Comparison of ENCODE assay signal across 8 cellular contexts in the genomic region with DNA sequence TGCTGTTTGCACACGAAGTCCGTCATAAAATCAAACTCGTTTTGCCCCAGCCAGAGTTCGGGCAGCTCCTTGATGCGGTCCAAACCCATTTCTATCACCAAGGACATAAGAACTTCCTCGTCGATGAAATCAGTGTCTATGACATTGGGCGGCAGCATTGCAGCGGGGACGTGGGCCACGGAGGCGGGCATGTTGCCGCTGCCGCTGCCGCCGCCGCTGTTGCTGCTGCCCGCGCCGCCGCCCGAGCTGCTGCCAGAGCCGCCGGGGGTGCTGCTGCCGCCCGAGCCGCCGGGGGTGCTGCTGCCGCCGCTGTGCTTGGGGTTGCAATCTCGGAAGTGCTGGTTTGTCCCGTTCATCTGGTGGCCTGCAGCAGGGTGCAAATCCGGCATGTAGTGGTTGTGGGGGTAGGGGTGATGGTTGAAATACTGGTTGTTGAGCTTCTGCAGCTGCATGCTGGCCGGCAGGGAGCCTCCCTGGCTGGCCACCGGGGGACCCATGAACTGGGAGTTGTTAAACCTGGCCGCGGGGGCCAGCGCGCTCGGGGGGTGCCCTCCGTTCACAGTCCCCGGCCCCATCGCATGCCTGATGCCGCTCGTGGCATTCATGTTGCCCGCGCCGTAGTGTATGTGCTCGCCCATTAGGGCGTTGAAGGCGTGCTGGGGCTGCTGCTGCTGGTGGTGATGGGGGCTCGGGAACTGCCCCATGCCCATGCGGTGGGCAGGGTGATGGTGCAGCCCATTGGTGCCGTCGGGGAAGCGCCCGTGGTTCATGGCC. TPM values are rescaled to one million over a fixed set of nuclear protein-coding genes. Genes with fewer than 3 reads are reported as not detected.
DNase-seq lines count a peak whose midpoint lies in the region; ATAC-seq and TF ChIP-seq lines count a peak whose summit lies in the region.

No MANE protein-coding gene starts in this region.

- H3K27ac Mint-ChIP-seq in immature natural killer cell: peak overlapping the region; percentile 93 to 99 (median 96)

- no peaks in the 10 kb centered on the region for H3K9me3 Mint-ChIP-seq in immature natural killer cell

- no peaks in the 10 kb centered on the region for H3K36me3 ChIP-seq in MM.1S (replicated peaks; ENCODE audit: insufficient read depth, low read length)
- H3K36me3 ChIP-seq in brain microvascular endothelial cell (replicated peaks): peaks cover 21% of the 10 kb centered on the region

- peaks cover 0 to 5% (median 4%) of the 10 kb centered on the region in 3 donors for H3K36me3 Mint-ChIP-seq in immature natural killer cell

- H3K4me3 ChIP-seq in MM.1S (ENCODE audit: low read length) (peak overlapping the region; percentile 98), brain microvascular endothelial cell (ENCODE audit: low read depth, low read length) (peak overlapping the region; percentile 96)

- H4K20me1 ChIP-seq in MM.1S (ENCODE audit: insufficient read depth, low read length): no peaks in the 10 kb centered on the region; the same call in 1 of the 2 replicates

- H3K4me3 Mint-ChIP-seq in immature natural killer cell: peak overlapping the region; percentile 97 to 99 (median 98)

- peak overlapping the region; percentile 98 for H3K4me2 ChIP-seq in MM.1S (ENCODE audit: low read depth, low read length)

- peaks cover 46 to 64% of the 10 kb centered on the region in 2 donors for H3K4me1 Mint-ChIP-seq in immature natural killer cell

- H3K9me2 ChIP-seq in MM.1S (replicated peaks; ENCODE audit: insufficient read depth, low read length): no peaks in the 10 kb centered on the region

- peak; percentile 23; the same call in 1 of the 2 replicates for TF ChIP-seq CTCF in MM.1S (IDR thresholded peaks at IDR 0.05; ENCODE audit: low read length)
- TF ChIP-seq CTCF in brain microvascular endothelial cell (IDR thresholded peaks at IDR 0.05; ENCODE audit: low read depth, low read length, missing control alignments): peak; percentile 31

- H3K27me3 Mint-ChIP-seq in immature natural killer cell (ENCODE audit: low read depth in 3 of 3): peaks cover 12 to 22% (median 14%) of the 10 kb centered on the region in 3 donors

- ATAC-seq in GM21723 (IDR thresholded peaks at IDR 0.05; ENCODE audit: unreplicated experiment): peak; percentile 26

- H3K27ac ChIP-seq in MM.1S (ENCODE audit: low read length) (peak overlapping the region; percentile 95), brain microvascular endothelial cell (peak overlapping the region; percentile 91)

- H3K27me3 ChIP-seq in MM.1S (replicated peaks; ENCODE audit: insufficient read depth, low read length): no peaks in the 10 kb centered on the region
- no peaks in the 10 kb centered on the region for H3K27me3 ChIP-seq in brain microvascular endothelial cell (replicated peaks)

- peaks cover 30% of the 10 kb centered on the region for H3K4me1 ChIP-seq in MM.1S (ENCODE audit: low read length)

- DNase-seq in EL: peak; percentile 44
- peak; percentile 63 for DNase-seq in MM.1S
- peak; percentile 65 for DNase-seq in UCSD-AML1 (lab: John Stamatoyannopoulos, UW; ENCODE audit: unreplicated experiment)
- DNase-seq in brain microvascular endothelial cell: peak; percentile 37
- DNase-seq in immature natural killer cell: peak; percentile 71 to 79 (median 75)
- peak; percentile 45 to 58 for DNase-seq in stimulated activated CD4-positive, alpha-beta T cell treated with anti-CD3 and anti-CD28 coated beads, Interleukin-12 subunit alpha, Interleukin-12 subunit beta, amount 100 ng/mL, for 24 hours (ENCODE audit: low read depth in 2 of 2)
- DNase-seq in NCI-H226: no peak

- H3K9me3 ChIP-seq in MM.1S (replicated peaks; ENCODE audit: insufficient read depth, low read length): no peaks in the 10 kb centered on the region

- H3K9ac ChIP-seq in MM.1S (ENCODE audit: low read length): peak overlapping the region; percentile 97

- no peak overlapping the region for H2AFZ ChIP-seq in MM.1S (ENCODE audit: low read length)

- peaks cover 47% of the 10 kb centered on the region for H3F3A ChIP-seq in MM.1S (ENCODE audit: insufficient read depth, low read length)

- in situ Hi-C loops in brain microvascular endothelial cell (cut with HindIII; ENCODE audit: low pct_ligation_motif_present, low sequenced_read_pairs): loop anchor here (10.0 kb wide), 1 partner anchor 681 kb away; no protein-coding TSS in a partner anchor

- peaks cover 33% of the 10 kb centered on the region for H3K79me2 ChIP-seq in MM.1S (ENCODE audit: low read length)

RNA-seq across cellular contexts. Expression of a gene that starts 1.1 kb away (rescaled TPM):
- polyA plus RNA-seq in immature natural killer cell: 10 to 100 TPM; 11.1 to 36.3 (median 18.4) TPM
